16 cellular contexts compared by ENCODE assay signal in genomic region chr6:106206905-106207304, GRCh38.
DNase-seq lines count a peak whose midpoint lies in the region; ATAC-seq and TF ChIP-seq lines count a peak whose summit lies in the region.
"Had no signal": no experiment of that assay in that cellular context is flagged by ENCODE, and none has a peak within 500 bp of the region (broad histone marks: within the 10 kb centered on the region; RNA-seq: fewer than 3 reads in every experiment).

No MANE protein-coding gene starts in this region.

- H3K27ac Mint-ChIP-seq in immature natural killer cell = peak overlapping the region in 1 of 6 donors; percentile 15
- no peak overlapping the region for H3K27ac Mint-ChIP-seq in endodermal cell
- H3K27ac Mint-ChIP-seq: activated naive CD4-positive, alpha-beta T cell treated with anti-CD3 and anti-CD28 coated beads, Interleukin-2, amount 10 ng/mL, durations not matched to agents 7 days and 5 days had no signal

- H3K4me3 ChIP-seq in endodermal cell (ENCODE audit: low read length) = no peak overlapping the region
- H3K4me3 ChIP-seq in spleen = no peak overlapping the region
- H3K4me3 ChIP-seq in suprapubic skin = no peak overlapping the region
- H3K4me3 ChIP-seq: breast epithelium, left ventricle myocardium inferior had no signal

- no peak for TF ChIP-seq CTCF in endodermal cell (conservative IDR thresholded peaks at IDR 0.05)
- no peak for TF ChIP-seq CTCF in spleen (IDR thresholded peaks at IDR 0.05 in 8 of 11, conservative IDR thresholded peaks at IDR 0.05 in 3 of 11)
- no peak for TF ChIP-seq CTCF in suprapubic skin (IDR thresholded peaks at IDR 0.05)

- DNase-seq in immature natural killer cell (no peak), endodermal cell (no peak), spleen (no peak), suprapubic skin (ENCODE audit: low spot score in 2 of 2) (no peak)
- DNase-seq: activated naive CD4-positive, alpha-beta T cell treated with anti-CD3 and anti-CD28 coated beads, Interleukin-2, amount 10 ng/mL, durations not matched to agents 7 days and 5 days; Calu3; GF-D8; left ventricle myocardium inferior; NCI-H510A; PC-3 had no signal

- H3K9me3 ChIP-seq in endodermal cell (ENCODE audit: control insufficient read depth, low read length) (peaks cover 11% of the 10 kb centered on the region), spleen (no peaks in the 10 kb centered on the region), suprapubic skin (no peaks in the 10 kb centered on the region)
- H3K9me3 ChIP-seq: breast epithelium, left ventricle myocardium inferior had no signal

- TF ChIP-seq EP300 in suprapubic skin (IDR thresholded peaks at IDR 0.05) = no peak

- ATAC-seq in GM18498 (IDR thresholded peaks at IDR 0.05; ENCODE audit: unreplicated experiment) (peak; percentile 63), GM18909 (IDR thresholded peaks at IDR 0.05; ENCODE audit: poor library complexity, unreplicated experiment) (peak; percentile 58), GM21737 (IDR thresholded peaks at IDR 0.05; ENCODE audit: unreplicated experiment) (peak; percentile 50), HG03354 (IDR thresholded peaks at IDR 0.05; ENCODE audit: poor library complexity, severe bottlenecking, unreplicated experiment) (peak; percentile 81)
- ATAC-seq: PC-3 had no signal

- no peak for TF ChIP-seq POLR2A in spleen (IDR thresholded peaks at IDR 0.05)
- TF ChIP-seq POLR2A in suprapubic skin (IDR thresholded peaks at IDR 0.05) = no peak

- H3K4me1 Mint-ChIP-seq in immature natural killer cell = peaks cover 23 to 43% of the 10 kb centered on the region in 2 donors
- H3K4me1 Mint-ChIP-seq in endodermal cell = peaks cover 3% of the 10 kb centered on the region

- no peak overlapping the region for H3K4me3 Mint-ChIP-seq in immature natural killer cell
- H3K4me3 Mint-ChIP-seq in endodermal cell = no peak overlapping the region
- H3K4me3 Mint-ChIP-seq: activated naive CD4-positive, alpha-beta T cell treated with anti-CD3 and anti-CD28 coated beads, Interleukin-2, amount 10 ng/mL, durations not matched to agents 7 days and 5 days had no signal

- H3K36me3 ChIP-seq in endodermal cell (ENCODE audit: control insufficient read depth, insufficient read depth, low read length) = no peaks in the 10 kb centered on the region
- peaks cover 0 to 20% (median under 1%) of the 10 kb centered on the region in 6 donors for H3K36me3 ChIP-seq in spleen
- H3K36me3 ChIP-seq in suprapubic skin = no peaks in the 10 kb centered on the region
- H3K36me3 ChIP-seq: breast epithelium had no signal

- no peaks in the 10 kb centered on the region for H3K27me3 ChIP-seq in endodermal cell (ENCODE audit: control insufficient read depth, insufficient read depth, low read length, poor library complexity, severe bottlenecking)
- no peaks in the 10 kb centered on the region for H3K27me3 ChIP-seq in spleen (replicated peaks in 1 of 7)
- no peaks in the 10 kb centered on the region for H3K27me3 ChIP-seq in suprapubic skin
- H3K27me3 ChIP-seq: breast epithelium had no signal

- intact Hi-C loops in spleen (cut with DNase I; ENCODE audit: low total_unique reads) = no loop called here

- no peaks in the 10 kb centered on the region for H3K9me3 Mint-ChIP-seq in immature natural killer cell
- H3K9me3 Mint-ChIP-seq in endodermal cell = peaks cover 3% of the 10 kb centered on the region

- no CpG with 5 or more reads among the region's 1 CpG for WGBS in endodermal cell (ENCODE audit: insufficient coverage in 1 of 2, insufficient read length in 1 of 2), 2 experiments
- WGBS in spleen, 5 donors = 78 to 91% (median 86%) methylated on average over 1 of the region's 1 CpG
- WGBS in suprapubic skin = 88% methylated on average over 1 of the region's 1 CpG

- H3K4me1 ChIP-seq in endodermal cell (ENCODE audit: control insufficient read depth, insufficient read depth, low read length) (no peaks in the 10 kb centered on the region), spleen (no peaks in the 10 kb centered on the region), suprapubic skin (no peaks in the 10 kb centered on the region)
- H3K4me1 ChIP-seq: breast epithelium, left ventricle myocardium inferior had no signal

- peaks cover 0 to 20% (median 4%) of the 10 kb centered on the region in 3 donors for H3K36me3 Mint-ChIP-seq in immature natural killer cell
- H3K36me3 Mint-ChIP-seq in endodermal cell (ENCODE audit: low read depth) = peaks cover 33% of the 10 kb centered on the region

- no peak overlapping the region for H3K9ac ChIP-seq in endodermal cell (ENCODE audit: extremely low read depth, low read length, poor library complexity, severe bottlenecking)

- H3K27ac ChIP-seq in endodermal cell (ENCODE audit: low read depth, low read length) = no peak overlapping the region
- H3K27ac ChIP-seq in spleen = no peak overlapping the region
- no peak overlapping the region for H3K27ac ChIP-seq in suprapubic skin
- H3K27ac ChIP-seq: breast epithelium, left ventricle myocardium inferior, VCaP had no signal

- H3K27me3 Mint-ChIP-seq in immature natural killer cell (ENCODE audit: low read depth in 3 of 3) (no peaks in the 10 kb centered on the region), endodermal cell (ENCODE audit: insufficient read depth) (no peaks in the 10 kb centered on the region)
- H3K27me3 Mint-ChIP-seq: activated naive CD4-positive, alpha-beta T cell treated with anti-CD3 and anti-CD28 coated beads, Interleukin-2, amount 10 ng/mL, durations not matched to agents 7 days and 5 days had no signal
